8 cellular contexts compared by ENCODE assay signal in genomic region chrX:148049441-148049840, GRCh38.
DNase-seq lines count a peak whose midpoint lies in the region; ATAC-seq and TF ChIP-seq lines count a peak whose summit lies in the region.

No MANE protein-coding gene starts in this region.

- H3K4me3 ChIP-seq in AG04449 (ENCODE audit: low read depth, low read length) (no peak overlapping the region), GM12864 (ENCODE audit: low read depth, low read length) (no peak overlapping the region), adipocyte (ENCODE audit: low read length) (no peak overlapping the region)

- no peak overlapping the region for H3K9ac ChIP-seq in adipocyte (ENCODE audit: low read length)

- no peak for DNase-seq in AG04449 (ENCODE audit: low read depth, low spot score)
- peak; percentile 4 for DNase-seq in GM12864 (ENCODE audit: low read depth)
- peak; percentile 6 for DNase-seq in NCI-H1092 (lab: John Stamatoyannopoulos, UW)
- DNase-seq in adipocyte (ENCODE audit: low read depth) = peak; percentile 58
- peak; percentile 2 for DNase-seq in kidney glomerular epithelial cell (lab: John Stamatoyannopoulos, UW)
- no peak for DNase-seq in DMS79 treated with DMSO at 0.1 percent for 48 hours (lab: John Stamatoyannopoulos, UW)
- DNase-seq in COLO668 (lab: John Stamatoyannopoulos, UW; ENCODE audit: unreplicated experiment) = no peak

- ATAC-seq in GM21447 (IDR thresholded peaks at IDR 0.05; ENCODE audit: unreplicated experiment) = no peak

- CTCF ChIA-PET in AG04449 (lab: Yijun Ruan, JAX) = interaction anchor here (2.6 to 4.3 kb wide), 2 partner anchors 1237 to 1421 kb away, joined by 10 to 32 read pairs; no protein-coding TSS in a partner anchor

- H3K9me3 ChIP-seq in adipocyte (ENCODE audit: control insufficient read depth, low read length) = no peaks in the 10 kb centered on the region

- POLR2A ChIA-PET in AG04449 (lab: Yijun Ruan, JAX) = no interaction called here

- TF ChIP-seq CTCF in AG04449 (IDR thresholded peaks at IDR 0.05; ENCODE audit: insufficient read depth, low read length, missing control alignments) (peak; percentile 14), GM12864 (IDR thresholded peaks at IDR 0.05; ENCODE audit: low read depth, low read length, missing control alignments) (peak; percentile 32)

- no peaks in the 10 kb centered on the region for H3K4me1 ChIP-seq in adipocyte (ENCODE audit: control insufficient read depth, insufficient read depth, low read length)

- peaks cover 11% of the 10 kb centered on the region for H3K27me3 ChIP-seq in adipocyte (replicated peaks; ENCODE audit: control insufficient read depth, insufficient read depth, low read length)

- no peaks in the 10 kb centered on the region for H3K36me3 ChIP-seq in adipocyte (ENCODE audit: control insufficient read depth, insufficient read depth, low read length, severe bottlenecking)

Comparison
In these comparisons a context has a peak if more than half of its experiments do, and no peak if none do; other contexts are left out.
1. DNase-seq: peak in GM12864 (single experiment), NCI-H1092 (single experiment), adipocyte (single experiment) and kidney glomerular epithelial cell (single experiment); none in AG04449 (single experiment), DMS79 treated with DMSO at 0.1 percent for 48 hours (single experiment) and COLO668 (single experiment).